Comparison of ENCODE assay signal across 1 cellular context in the genomic region with DNA sequence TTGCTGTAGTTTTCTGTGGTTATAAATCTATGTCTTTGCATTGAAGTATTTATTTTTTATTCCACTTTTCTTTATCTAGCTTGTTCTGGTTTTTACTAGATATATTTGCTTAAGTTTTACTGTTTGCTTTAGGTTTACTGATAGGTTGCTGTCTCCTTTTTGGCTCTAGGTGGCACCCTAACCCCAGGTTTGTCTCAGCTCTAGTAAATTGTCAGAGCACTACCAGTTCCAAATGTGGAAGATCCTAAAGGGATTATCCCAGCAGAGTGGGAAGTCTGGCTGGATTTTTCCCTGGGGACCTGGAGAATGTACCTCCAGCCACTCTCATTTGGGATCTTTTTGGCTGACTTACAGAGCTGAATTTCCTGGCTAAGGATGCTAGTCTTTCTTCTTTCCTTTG.
TF ChIP-seq lines count a peak whose summit lies in the region.

No MANE protein-coding gene starts in this region.

TF ChIP-seq in WTC11, 78 proteins besides CTCF, POLR2A, EP300 and RAD21 (continued from another document):
- TF ChIP-seq, protein P1, sequence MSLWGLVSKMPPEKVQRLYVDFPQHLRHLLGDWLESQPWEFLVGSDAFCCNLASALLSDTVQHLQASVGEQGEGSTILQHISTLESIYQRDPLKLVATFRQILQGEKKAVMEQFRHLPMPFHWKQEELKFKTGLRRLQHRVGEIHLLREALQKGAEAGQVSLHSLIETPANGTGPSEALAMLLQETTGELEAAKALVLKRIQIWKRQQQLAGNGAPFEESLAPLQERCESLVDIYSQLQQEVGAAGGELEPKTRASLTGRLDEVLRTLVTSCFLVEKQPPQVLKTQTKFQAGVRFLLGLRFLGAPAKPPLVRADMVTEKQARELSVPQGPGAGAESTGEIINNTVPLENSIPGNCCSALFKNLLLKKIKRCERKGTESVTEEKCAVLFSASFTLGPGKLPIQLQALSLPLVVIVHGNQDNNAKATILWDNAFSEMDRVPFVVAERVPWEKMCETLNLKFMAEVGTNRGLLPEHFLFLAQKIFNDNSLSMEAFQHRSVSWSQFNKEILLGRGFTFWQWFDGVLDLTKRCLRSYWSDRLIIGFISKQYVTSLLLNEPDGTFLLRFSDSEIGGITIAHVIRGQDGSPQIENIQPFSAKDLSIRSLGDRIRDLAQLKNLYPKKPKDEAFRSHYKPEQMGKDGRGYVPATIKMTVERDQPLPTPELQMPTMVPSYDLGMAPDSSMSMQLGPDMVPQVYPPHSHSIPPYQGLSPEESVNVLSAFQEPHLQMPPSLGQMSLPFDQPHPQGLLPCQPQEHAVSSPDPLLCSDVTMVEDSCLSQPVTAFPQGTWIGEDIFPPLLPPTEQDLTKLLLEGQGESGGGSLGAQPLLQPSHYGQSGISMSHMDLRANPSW (CRISPR knock-in tag; conservative IDR thresholded peaks at IDR 0.05; ENCODE audit: low read depth): no peak
- TF ChIP-seq, protein P2, sequence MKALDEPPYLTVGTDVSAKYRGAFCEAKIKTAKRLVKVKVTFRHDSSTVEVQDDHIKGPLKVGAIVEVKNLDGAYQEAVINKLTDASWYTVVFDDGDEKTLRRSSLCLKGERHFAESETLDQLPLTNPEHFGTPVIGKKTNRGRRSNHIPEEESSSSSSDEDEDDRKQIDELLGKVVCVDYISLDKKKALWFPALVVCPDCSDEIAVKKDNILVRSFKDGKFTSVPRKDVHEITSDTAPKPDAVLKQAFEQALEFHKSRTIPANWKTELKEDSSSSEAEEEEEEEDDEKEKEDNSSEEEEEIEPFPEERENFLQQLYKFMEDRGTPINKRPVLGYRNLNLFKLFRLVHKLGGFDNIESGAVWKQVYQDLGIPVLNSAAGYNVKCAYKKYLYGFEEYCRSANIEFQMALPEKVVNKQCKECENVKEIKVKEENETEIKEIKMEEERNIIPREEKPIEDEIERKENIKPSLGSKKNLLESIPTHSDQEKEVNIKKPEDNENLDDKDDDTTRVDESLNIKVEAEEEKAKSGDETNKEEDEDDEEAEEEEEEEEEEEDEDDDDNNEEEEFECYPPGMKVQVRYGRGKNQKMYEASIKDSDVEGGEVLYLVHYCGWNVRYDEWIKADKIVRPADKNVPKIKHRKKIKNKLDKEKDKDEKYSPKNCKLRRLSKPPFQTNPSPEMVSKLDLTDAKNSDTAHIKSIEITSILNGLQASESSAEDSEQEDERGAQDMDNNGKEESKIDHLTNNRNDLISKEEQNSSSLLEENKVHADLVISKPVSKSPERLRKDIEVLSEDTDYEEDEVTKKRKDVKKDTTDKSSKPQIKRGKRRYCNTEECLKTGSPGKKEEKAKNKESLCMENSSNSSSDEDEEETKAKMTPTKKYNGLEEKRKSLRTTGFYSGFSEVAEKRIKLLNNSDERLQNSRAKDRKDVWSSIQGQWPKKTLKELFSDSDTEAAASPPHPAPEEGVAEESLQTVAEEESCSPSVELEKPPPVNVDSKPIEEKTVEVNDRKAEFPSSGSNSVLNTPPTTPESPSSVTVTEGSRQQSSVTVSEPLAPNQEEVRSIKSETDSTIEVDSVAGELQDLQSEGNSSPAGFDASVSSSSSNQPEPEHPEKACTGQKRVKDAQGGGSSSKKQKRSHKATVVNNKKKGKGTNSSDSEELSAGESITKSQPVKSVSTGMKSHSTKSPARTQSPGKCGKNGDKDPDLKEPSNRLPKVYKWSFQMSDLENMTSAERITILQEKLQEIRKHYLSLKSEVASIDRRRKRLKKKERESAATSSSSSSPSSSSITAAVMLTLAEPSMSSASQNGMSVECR (CRISPR knock-in tag; IDR thresholded peaks at IDR 0.05; ENCODE audit: borderline replicate concordance): no peak
- TF ChIP-seq ZNF423 (CRISPR knock-in tag; IDR thresholded peaks at IDR 0.05) (no peak), JAZF1 (CRISPR knock-in tag; IDR thresholded peaks at IDR 0.05) (no peak), IRF2 (CRISPR knock-in tag; IDR thresholded peaks at IDR 0.05; ENCODE audit: borderline replicate concordance, low read depth) (no peak)
